In the genomic region with DNA sequence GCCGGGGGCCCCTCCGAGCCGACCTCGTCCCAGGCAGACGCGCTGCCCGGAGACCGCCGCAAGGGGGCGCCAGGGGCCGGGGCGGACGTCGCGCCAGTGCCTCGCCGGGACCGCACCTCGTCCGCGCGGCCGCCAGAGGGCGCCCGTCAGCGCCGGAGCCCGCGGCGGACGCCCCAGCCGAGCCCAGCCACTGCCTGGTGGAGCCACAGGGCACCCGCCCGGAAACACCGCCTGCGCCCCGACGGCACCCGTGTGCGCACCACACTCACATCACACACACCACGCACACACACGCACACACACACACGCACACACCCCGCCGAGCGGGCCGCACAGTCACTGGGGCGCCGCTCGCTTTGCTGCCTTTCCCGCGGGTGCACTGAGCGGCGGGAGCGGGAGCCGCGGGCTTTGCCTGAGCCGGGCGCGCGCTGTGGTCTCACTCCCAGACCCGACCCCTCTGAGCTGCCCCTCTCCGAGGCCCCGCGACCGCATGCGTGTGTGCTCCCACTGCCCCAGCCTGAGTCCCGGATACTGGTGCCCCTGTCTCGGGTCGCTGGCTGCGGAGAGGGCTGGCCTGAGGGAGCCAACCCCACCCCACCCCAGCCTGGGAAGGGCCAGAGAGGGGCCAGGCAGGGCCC, we compare ENCODE assay signal across 8 cellular contexts.
DNase-seq lines count a peak whose midpoint lies in the region; ATAC-seq and TF ChIP-seq lines count a peak whose summit lies in the region.

No MANE protein-coding gene starts in this region.

- H3K4me1 ChIP-seq in endodermal cell (ENCODE audit: control insufficient read depth, insufficient read depth, low read length): no peaks in the 10 kb centered on the region

- H3K27ac Mint-ChIP-seq in endodermal cell: no peak overlapping the region

- peak overlapping the region; percentile 67 for H3K4me3 Mint-ChIP-seq in endodermal cell

- H3K9ac ChIP-seq in endodermal cell (ENCODE audit: extremely low read depth, low read length, poor library complexity, severe bottlenecking): no peak overlapping the region

- no peaks in the 10 kb centered on the region for H3K36me3 ChIP-seq in endodermal cell (ENCODE audit: control insufficient read depth, insufficient read depth, low read length)

- ATAC-seq in activated CD4-positive, CD25-positive, alpha-beta regulatory T cell treated with anti-CD3 and anti-CD28 coated beads, Interleukin-2, amount 50 U/mL, for 24 hours: peak; percentile 74 to 84

- no peaks in the 10 kb centered on the region for H3K36me3 Mint-ChIP-seq in endodermal cell (ENCODE audit: low read depth)

- peaks cover 65% of the 10 kb centered on the region for H3K27me3 Mint-ChIP-seq in endodermal cell (ENCODE audit: insufficient read depth)

- no peaks in the 10 kb centered on the region for H3K9me3 Mint-ChIP-seq in endodermal cell

- no peak overlapping the region for H3K27ac ChIP-seq in endodermal cell (ENCODE audit: low read depth, low read length)

- H3K4me3 ChIP-seq in GM12864 (ENCODE audit: low read depth, low read length) (peak overlapping the region; percentile 11), LNCaP clone FGC (ENCODE audit: low read depth, low read length) (peak overlapping the region; percentile 31), endodermal cell (ENCODE audit: low read length) (peak overlapping the region; percentile 68)

- 0 to 3% methylated on average over 2 to 71 of the region's 71 CpGs for WGBS in endodermal cell (ENCODE audit: insufficient coverage in 1 of 2, insufficient read length in 1 of 2), 2 experiments

- peaks cover 6% of the 10 kb centered on the region for H3K4me1 Mint-ChIP-seq in endodermal cell

- TF ChIP-seq CTCF in GM12864 (IDR thresholded peaks at IDR 0.05; ENCODE audit: low read depth, low read length, missing control alignments) (peak; percentile 77), LNCaP clone FGC (IDR thresholded peaks at IDR 0.05; ENCODE audit: control insufficient read depth, extremely low read depth, insufficient read depth) (peak; percentile 100), endodermal cell (conservative IDR thresholded peaks at IDR 0.05) (peak; percentile 96)

- H3K27me3 ChIP-seq in endodermal cell (ENCODE audit: control insufficient read depth, insufficient read depth, low read length, poor library complexity, severe bottlenecking): peaks cover 27% of the 10 kb centered on the region

- DNase-seq in GM12864 (ENCODE audit: low read depth) (peak; percentile 7), H4 (ENCODE audit: low spot score) (peak; percentile 40), LNCaP clone FGC (ENCODE audit: low read depth) (no peak), endodermal cell (peak; percentile 93), midbrain (lab: John Stamatoyannopoulos, UW) (peak; percentile 75), NCI-H446 treated with DMSO at 0.1 percent for 48 hours (lab: John Stamatoyannopoulos, UW) (no peak)
- DNase-seq in stimulated activated CD8-positive, alpha-beta memory T cell treated with anti-CD3 and anti-CD28 coated beads, Interleukin-7, amount 100 ng/mL, for 48 hours (ENCODE audit: extremely low read depth in 1 of 2, low read depth in 1 of 2): peak; percentile 24 to 43

- H3K9me3 ChIP-seq in endodermal cell (ENCODE audit: control insufficient read depth, low read length): no peaks in the 10 kb centered on the region

Comparison
In these comparisons a context has a peak if more than half of its experiments do, and no peak if none do; other contexts are left out.
1. DNase-seq: peak in GM12864 (single experiment), H4 (single experiment), endodermal cell (single experiment), midbrain (single experiment) and stimulated activated CD8-positive, alpha-beta memory T cell treated with anti-CD3 and anti-CD28 coated beads, Interleukin-7, amount 100 ng/mL, for 48 hours (2 of 2); none in LNCaP clone FGC (single experiment) and NCI-H446 treated with DMSO at 0.1 percent for 48 hours (single experiment).
2. H3K4me3 ChIP-seq: peak in every context shown above with its lines; median percentile 68 in endodermal cell; 31 in LNCaP clone FGC; 11 in GM12864.
3. Peak in every context shown above with its lines, with median percentiles within 50 percentile points of each other: CTCF ChIP-seq.